13 cellular contexts compared by ENCODE assay signal in the genomic region with DNA sequence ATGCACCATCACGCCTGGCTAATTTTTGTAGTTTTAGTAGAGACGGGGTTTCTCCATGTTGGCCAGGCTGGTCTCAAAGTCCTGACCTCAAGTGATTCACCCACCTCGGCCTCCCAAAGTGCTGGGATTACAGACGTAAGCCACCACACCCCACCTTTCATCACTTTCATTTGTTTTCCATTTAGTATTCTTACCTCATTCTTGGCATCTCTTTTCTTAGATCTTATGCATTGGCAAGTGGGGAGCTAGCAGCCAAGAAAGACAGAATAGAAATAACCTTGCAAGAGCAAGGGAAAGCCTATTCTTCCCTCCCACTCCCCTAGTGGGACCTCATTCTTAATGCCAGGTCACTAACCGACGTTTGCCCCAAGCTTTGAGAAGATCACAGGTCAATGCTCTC. TPM values are rescaled to one million over a fixed set of nuclear protein-coding genes. Genes with fewer than 3 reads are reported as not detected.
"Had no signal": no experiment of that assay in that cellular context is flagged by ENCODE, and none has a peak within 500 bp of the region (broad histone marks: within the 10 kb centered on the region; RNA-seq: fewer than 3 reads in every experiment).

No MANE protein-coding gene starts in this region.

RNA-seq across cellular contexts. Expression of a gene that starts 21.4 kb away (rescaled TPM):
- total RNA-seq: activated CD8-positive, alpha-beta T cell treated with anti-CD3 and anti-CD28 coated beads, Interleukin-2, amount 10 ng/mL, durations not matched to agents 7 days and 5 days; activated T-helper 1 cell treated with anti-CD3 and anti-CD28 coated beads, Interleukin-12 subunit alpha, Interleukin-12 subunit beta, Interleukin-2, Interleukin-4 antibody, amounts not matched to agents 30 ng/mL and 10 ng/mL and 1 ng/mL, durations not matched to agents 14 hours and 24 hours and 36 hours; dermis blood vessel endothelial cell; esophagus mucosa; foreskin keratinocyte; glomerular endothelial cell; left ventricle myocardium superior; natural killer cell treated with Interleukin-12 subunit alpha and Interleukin-12 subunit beta and Interleukin-15 and Interleukin-18, amount 100 ng/mL, for 72 hours; occipital lobe; posterior vena cava; T-cell; testis; vagina had no signal
- polyA plus RNA-seq: foreskin keratinocyte had no signal
